In genomic region chr1:57424231-57425027, GRCh38 we compare ENCODE assay signal across 1 cellular context.
TF ChIP-seq lines count a peak whose summit lies in the region.

No MANE protein-coding gene starts in this region.

TF ChIP-seq in HEK293, 187 proteins besides CTCF, POLR2A, EP300 and RAD21 (continued from another document):
- TF ChIP-seq HIC1 (tag by site-specific recombination; IDR thresholded peaks at IDR 0.05) (peak; percentile 98), ZSCAN5A (tag by site-specific recombination; IDR thresholded peaks at IDR 0.05) (no peak), ZNF248 (tag by site-specific recombination; IDR thresholded peaks at IDR 0.05) (no peak), ZBTB20 (tag by site-specific recombination; IDR thresholded peaks at IDR 0.05) (peak; percentile 16; the same call in 1 of the 2 replicates), GLIS1 (tag by site-specific recombination; IDR thresholded peaks at IDR 0.05) (peak; percentile 65), SP7 (tag by site-specific recombination; IDR thresholded peaks at IDR 0.05) (peak; percentile 70), GLI2 (tag by site-specific recombination; IDR thresholded peaks at IDR 0.05; ENCODE audit: borderline replicate concordance, low read depth) (no peak), PATZ1 (tag by site-specific recombination; IDR thresholded peaks at IDR 0.05) (peak; percentile 89), ZNF660 (tag by site-specific recombination; IDR thresholded peaks at IDR 0.05) (peak; percentile 49; the same call in 1 of the 2 replicates), ZNF335 (tag by site-specific recombination; conservative IDR thresholded peaks at IDR 0.05) (peak; percentile 74), ZNF658 (tag by site-specific recombination; IDR thresholded peaks at IDR 0.05) (no peak), ZNF366 (tag by site-specific recombination; conservative IDR thresholded peaks at IDR 0.05) (0 out of 2 replicates have a peak, but pooled peaks have one; percentile 47), ZNF266 (tag by site-specific recombination; IDR thresholded peaks at IDR 0.05; ENCODE audit: low read depth) (no peak), REST (tag by site-specific recombination; IDR thresholded peaks at IDR 0.05) (no peak; the same call in 1 of the 2 replicates), ZNF341 (tag by site-specific recombination; IDR thresholded peaks at IDR 0.05; ENCODE audit: low read depth) (peak; percentile 30; the same call in 1 of the 2 replicates)
